Comparison of ENCODE assay signal across 21 cellular contexts in the genomic region with DNA sequence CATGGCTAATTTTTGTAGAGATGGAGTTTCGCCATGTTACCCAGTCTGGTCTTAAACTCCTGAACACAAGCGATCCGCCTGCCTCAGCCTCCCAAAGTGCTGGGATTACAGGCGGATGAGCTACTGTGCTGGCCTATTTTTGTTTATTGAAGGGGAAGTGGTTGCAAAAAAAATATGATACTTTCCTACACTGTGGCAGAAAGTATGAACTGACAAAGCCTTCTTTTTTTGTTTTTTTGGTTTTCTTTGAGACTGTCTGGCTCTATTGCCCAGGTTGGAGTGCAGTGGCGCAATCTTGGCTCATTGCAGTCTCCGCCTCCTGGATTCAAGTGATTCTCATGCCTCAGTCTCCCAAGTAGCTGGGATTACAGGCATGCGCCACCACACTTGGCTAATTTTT. TPM values are rescaled to one million over a fixed set of nuclear protein-coding genes. Genes with fewer than 3 reads are reported as not detected.
DNase-seq lines count a peak whose midpoint lies in the region; ATAC-seq lines count a peak whose summit lies in the region.
"Had no signal": no experiment of that assay in that cellular context is flagged by ENCODE, and none has a peak within 500 bp of the region (broad histone marks: within the 10 kb centered on the region; RNA-seq: fewer than 3 reads in every experiment).

No MANE protein-coding gene starts in this region.

- no peak for DNase-seq in activated naive CD4-positive, alpha-beta T cell treated with Interleukin-2 at 50 U/mL for 16 hours
- DNase-seq in MV-4-11 (lab: John Stamatoyannopoulos, UW): peak; percentile 38
- no peak for DNase-seq in stimulated activated effector memory CD8-positive, alpha-beta T cell treated with anti-CD3 and anti-CD28 coated beads, Interleukin-12 subunit alpha, Interleukin-12 subunit beta, amount 100 ng/mL, for 72 hours (ENCODE audit: low spot score in 2 of 2)
- no peak for DNase-seq in kidney glomerular epithelial cell (lab: John Stamatoyannopoulos, UW)
- DNase-seq in NCI-H2171 (lab: John Stamatoyannopoulos, UW): no peak
- DNase-seq: activated CD4-positive, CD25-positive, alpha-beta regulatory T cell; colonic mucosa; DMS53; effector CD4-positive, alpha-beta T cell; hippocampal formation; mammary epithelial cell; NCI-H1105; NCI-H187 treated with DMSO at 0.1 percent for 48 hours; NCI-H510A treated with DMSO at 0.1 percent for 48 hours; ovary; retina; stimulated activated naive CD4-positive, alpha-beta T cell treated with Interleukin-2 at 50 U/mL for 16 hours; T-helper 1 cell had no signal

- H3K27ac Mint-ChIP-seq in activated naive CD4-positive, alpha-beta T cell treated with anti-CD3 and anti-CD28 coated beads, Interleukin-2, amount 50 U/mL, for 24 hours: peak overlapping the region; percentile 89
- H3K27ac Mint-ChIP-seq in activated T-helper 17 cell treated with anti-CD3 and anti-CD28 coated beads, Interleukin-2, amount 50 U/mL, for 72 hours: peak overlapping the region; percentile 84
- H3K27ac Mint-ChIP-seq in stimulated activated effector memory CD8-positive, alpha-beta T cell treated with anti-CD3 and anti-CD28 coated beads, Interleukin-12 subunit alpha, Interleukin-12 subunit beta, amount 100 ng/mL, for 72 hours: peak overlapping the region; percentile 74

- peaks cover 34% of the 10 kb centered on the region for H3K36me3 Mint-ChIP-seq in activated naive CD4-positive, alpha-beta T cell treated with anti-CD3 and anti-CD28 coated beads, Interleukin-2, amount 50 U/mL, for 24 hours
- peaks cover 99% of the 10 kb centered on the region for H3K36me3 Mint-ChIP-seq in activated T-helper 17 cell treated with anti-CD3 and anti-CD28 coated beads, Interleukin-2, amount 50 U/mL, for 72 hours (ENCODE audit: low read depth)
- peaks cover 98% of the 10 kb centered on the region for H3K36me3 Mint-ChIP-seq in stimulated activated effector memory CD8-positive, alpha-beta T cell treated with anti-CD3 and anti-CD28 coated beads, Interleukin-12 subunit alpha, Interleukin-12 subunit beta, amount 100 ng/mL, for 72 hours

- no peaks in the 10 kb centered on the region for H3K27me3 Mint-ChIP-seq in activated naive CD4-positive, alpha-beta T cell treated with anti-CD3 and anti-CD28 coated beads, Interleukin-2, amount 50 U/mL, for 24 hours
- H3K27me3 Mint-ChIP-seq in activated T-helper 17 cell treated with anti-CD3 and anti-CD28 coated beads, Interleukin-2, amount 50 U/mL, for 72 hours: no peaks in the 10 kb centered on the region

- ATAC-seq in activated T-helper 17 cell treated with anti-CD3 and anti-CD28 coated beads, Interleukin-2, amount 50 U/mL, for 72 hours (replicated peaks): peak; percentile 31
- ATAC-seq in stimulated activated effector memory CD8-positive, alpha-beta T cell treated with anti-CD3 and anti-CD28 coated beads, Interleukin-12 subunit alpha, Interleukin-12 subunit beta, amount 100 ng/mL, for 72 hours: peak; percentile 60

- H3K9me3 Mint-ChIP-seq in activated naive CD4-positive, alpha-beta T cell treated with anti-CD3 and anti-CD28 coated beads, Interleukin-2, amount 50 U/mL, for 24 hours: peaks cover 3% of the 10 kb centered on the region
- H3K9me3 Mint-ChIP-seq in activated T-helper 17 cell treated with anti-CD3 and anti-CD28 coated beads, Interleukin-2, amount 50 U/mL, for 72 hours: peaks cover 9% of the 10 kb centered on the region
- H3K9me3 Mint-ChIP-seq in stimulated activated effector memory CD8-positive, alpha-beta T cell treated with anti-CD3 and anti-CD28 coated beads, Interleukin-12 subunit alpha, Interleukin-12 subunit beta, amount 100 ng/mL, for 72 hours: peaks cover 5% of the 10 kb centered on the region
- H3K9me3 Mint-ChIP-seq: neural crest cell had no signal

- peak overlapping the region; percentile 20 for H3K4me3 Mint-ChIP-seq in activated naive CD4-positive, alpha-beta T cell treated with anti-CD3 and anti-CD28 coated beads, Interleukin-2, amount 50 U/mL, for 24 hours
- H3K4me3 Mint-ChIP-seq in activated T-helper 17 cell treated with anti-CD3 and anti-CD28 coated beads, Interleukin-2, amount 50 U/mL, for 72 hours: peak overlapping the region; percentile 57
- peak overlapping the region; percentile 52 for H3K4me3 Mint-ChIP-seq in stimulated activated effector memory CD8-positive, alpha-beta T cell treated with anti-CD3 and anti-CD28 coated beads, Interleukin-12 subunit alpha, Interleukin-12 subunit beta, amount 100 ng/mL, for 72 hours
- H3K4me3 Mint-ChIP-seq: neural crest cell had no signal

- peaks cover 57% of the 10 kb centered on the region for H3K4me1 Mint-ChIP-seq in activated naive CD4-positive, alpha-beta T cell treated with anti-CD3 and anti-CD28 coated beads, Interleukin-2, amount 50 U/mL, for 24 hours
- peaks cover 26% of the 10 kb centered on the region for H3K4me1 Mint-ChIP-seq in activated T-helper 17 cell treated with anti-CD3 and anti-CD28 coated beads, Interleukin-2, amount 50 U/mL, for 72 hours
- H3K4me1 Mint-ChIP-seq in stimulated activated effector memory CD8-positive, alpha-beta T cell treated with anti-CD3 and anti-CD28 coated beads, Interleukin-12 subunit alpha, Interleukin-12 subunit beta, amount 100 ng/mL, for 72 hours: peaks cover 75% of the 10 kb centered on the region
- H3K4me1 Mint-ChIP-seq: neural crest cell had no signal

RNA-seq across cellular contexts. Expression of gene OSTF1, which starts 50.9 kb away (rescaled TPM):
- total RNA-seq in activated T-helper 17 cell treated with anti-CD3 and anti-CD28 coated beads, Interleukin-2, amount 50 U/mL, for 72 hours: 100 to 1,000 TPM; 131 to 217 TPM

RNA-seq across cellular contexts. Expression of gene NMRK1, which starts 51.2 kb away (rescaled TPM):
- 10 to 100 TPM; 39.6 to 51.5 TPM for total RNA-seq in activated T-helper 17 cell treated with anti-CD3 and anti-CD28 coated beads, Interleukin-2, amount 50 U/mL, for 72 hours
